8 cellular contexts compared by ENCODE assay signal in genomic region chr22:40533712-40534378, GRCh38.
DNase-seq lines count a peak whose midpoint lies in the region; ATAC-seq and FAIRE-seq lines count a peak whose summit lies in the region.

No MANE protein-coding gene starts in this region.

- no peak overlapping the region for H3K9ac ChIP-seq in neuronal stem cell (ENCODE audit: low read depth, low read length, poor library complexity)

- no peak overlapping the region for H2BK120ac ChIP-seq in neuronal stem cell (ENCODE audit: low read depth, low read length)

- no peak overlapping the region for H2BK12ac ChIP-seq in neuronal stem cell (ENCODE audit: low read length)

- no peak overlapping the region for H4K8ac ChIP-seq in neuronal stem cell (ENCODE audit: low read depth, low read length)

- no peak overlapping the region for H3K14ac ChIP-seq in neuronal stem cell (ENCODE audit: low read length)

- ATAC-seq in GM19395 (IDR thresholded peaks at IDR 0.05; ENCODE audit: unreplicated experiment): peak; percentile 61

- H2AK5ac ChIP-seq in neuronal stem cell (ENCODE audit: low read depth, low read length): no peak overlapping the region

- DNase-seq in AG20443 (ENCODE audit: low spot score) (peak; percentile 40), epithelial cell of prostate (ENCODE audit: low read depth, low spot score) (no peak), neuronal stem cell (ENCODE audit: low spot score) (no peak), urothelium cell line (ENCODE audit: low spot score) (peak; percentile 70), SK-N-DZ (ENCODE audit: low spot score) (no peak)
- peak; percentile 78 for DNase-seq in activated CD4-positive, alpha-beta T cell treated with anti-CD3 and anti-CD28 coated beads, Interleukin-2, amount 10 ng/mL, durations not matched to agents 7 days and 5 days

- H3K4me3 Mint-ChIP-seq in activated CD4-positive, alpha-beta T cell treated with anti-CD3 and anti-CD28 coated beads, Interleukin-2, amount 10 ng/mL, durations not matched to agents 7 days and 5 days: peak overlapping the region; percentile 74

- H3K36me3 Mint-ChIP-seq in activated CD4-positive, alpha-beta T cell treated with anti-CD3 and anti-CD28 coated beads, Interleukin-2, amount 10 ng/mL, durations not matched to agents 7 days and 5 days (ENCODE audit: low read depth): peaks cover 15% of the 10 kb centered on the region

- no peaks in the 10 kb centered on the region for H3K36me3 ChIP-seq in KOPT-K1 (ENCODE audit: insufficient read depth, low read length)
- no peaks in the 10 kb centered on the region for H3K36me3 ChIP-seq in neuronal stem cell (replicated peaks in 1 of 2; ENCODE audit: control insufficient read depth in 2 of 2, insufficient read depth in 2 of 2, low read length in 2 of 2)

- no peak overlapping the region for H3K4me3 ChIP-seq in neuronal stem cell (ENCODE audit: low read length in 2 of 2)

- H2BK5ac ChIP-seq in neuronal stem cell (ENCODE audit: low read length): no peak overlapping the region

- CTCF ChIA-PET in activated CD4-positive, alpha-beta T cell treated with anti-CD3 and anti-CD28 coated beads, Interleukin-2, amount 10 ng/mL, durations not matched to agents 7 days and 5 days (lab: Charles Lee): interaction anchor here (0.6 to 2.6 kb wide), 8 partner anchors 10 to 257 kb away, joined by 4 to 16 read pairs (median 5); partner anchors contain the start of gene MRTFA

- no peak for FAIRE-seq in urothelium cell line (lab: Jason Lieb, UNC)

- POLR2A ChIA-PET in activated CD4-positive, alpha-beta T cell treated with anti-CD3 and anti-CD28 coated beads, Interleukin-2, amount 10 ng/mL, durations not matched to agents 7 days and 5 days (lab: Charles Lee): interaction anchor here (1.4 to 2.3 kb wide), 2 partner anchors 103 to 108 kb away, joined by 3 to 5 read pairs; partner anchors contain the start of gene MRTFA

- peaks cover 57% of the 10 kb centered on the region for H3K4me1 Mint-ChIP-seq in activated CD4-positive, alpha-beta T cell treated with anti-CD3 and anti-CD28 coated beads, Interleukin-2, amount 10 ng/mL, durations not matched to agents 7 days and 5 days

- no peak overlapping the region for H3K4ac ChIP-seq in neuronal stem cell (ENCODE audit: low read length)

- no peak overlapping the region for H3K23ac ChIP-seq in neuronal stem cell (ENCODE audit: low read depth, low read length, poor library complexity)

- H3K4me1 ChIP-seq in neuronal stem cell (ENCODE audit: control insufficient read depth in 2 of 2, insufficient read depth in 1 of 2, low read depth in 1 of 2, low read length in 2 of 2): peaks cover 5 to 6% of the 10 kb centered on the region in 2 donors

- peak overlapping the region; percentile 85 for H3K27ac Mint-ChIP-seq in activated CD4-positive, alpha-beta T cell treated with anti-CD3 and anti-CD28 coated beads, Interleukin-2, amount 10 ng/mL, durations not matched to agents 7 days and 5 days

- no peaks in the 10 kb centered on the region for H3K9me3 Mint-ChIP-seq in activated CD4-positive, alpha-beta T cell treated with anti-CD3 and anti-CD28 coated beads, Interleukin-2, amount 10 ng/mL, durations not matched to agents 7 days and 5 days

- H3K18ac ChIP-seq in neuronal stem cell (ENCODE audit: low read length): no peak overlapping the region

- WGBS in neuronal stem cell (ENCODE audit: extremely low coverage in 2 of 2, insufficient read length in 2 of 2, insufficient replicate concordance in 1 of 2), 2 donors: no CpG with 5 or more reads among the region's 4 CpGs

- H3K27ac ChIP-seq in KOPT-K1 (ENCODE audit: low read depth, low read length, poor library complexity, severe bottlenecking) (peak overlapping the region; percentile 74), epithelial cell of prostate (peak overlapping the region; percentile 31), neuronal stem cell (replicated peaks; ENCODE audit: low read length) (peak overlapping the region; percentile 29)

- H4K91ac ChIP-seq in neuronal stem cell (ENCODE audit: low read depth, low read length, poor library complexity): no peak overlapping the region

- H3K9me3 ChIP-seq in KOPT-K1 (ENCODE audit: insufficient read depth, low read length, poor library complexity, severe bottlenecking) (no peaks in the 10 kb centered on the region), neuronal stem cell (replicated peaks in 1 of 2; ENCODE audit: control insufficient read depth in 2 of 2, insufficient read depth in 1 of 2, low read depth in 1 of 2, low read length in 2 of 2) (peaks cover 3 to 5% of the 10 kb centered on the region in 2 donors)

- H3K4me2 ChIP-seq in neuronal stem cell (ENCODE audit: insufficient read depth, low read length, poor library complexity, severe bottlenecking): no peak overlapping the region

- no peaks in the 10 kb centered on the region for H3K27me3 Mint-ChIP-seq in activated CD4-positive, alpha-beta T cell treated with anti-CD3 and anti-CD28 coated beads, Interleukin-2, amount 10 ng/mL, durations not matched to agents 7 days and 5 days

- no peaks in the 10 kb centered on the region for H3K79me1 ChIP-seq in neuronal stem cell (ENCODE audit: low read depth, low read length)

- H2AFZ ChIP-seq in neuronal stem cell (ENCODE audit: low read length): no peak overlapping the region

- H3K27me3 ChIP-seq in neuronal stem cell (ENCODE audit: control insufficient read depth in 3 of 3, insufficient read depth in 3 of 3, low read depth in 1 of 3, low read length in 3 of 3): no peaks in the 10 kb centered on the region

- no peak overlapping the region for H2BK15ac ChIP-seq in neuronal stem cell (ENCODE audit: low read length)

Comparison
In these comparisons a context has a peak if more than half of its experiments do, and no peak if none do; other contexts are left out.
1. DNase-seq: peak in AG20443 (single experiment), activated CD4-positive, alpha-beta T cell treated with anti-CD3 and anti-CD28 coated beads, Interleukin-2, amount 10 ng/mL, durations not matched to agents 7 days and 5 days (single experiment) and urothelium cell line (single experiment); none in epithelial cell of prostate (single experiment), neuronal stem cell (single experiment) and SK-N-DZ (single experiment).
2. Peak in every context shown above with its lines, with median percentiles within 50 percentile points of each other: H3K27ac ChIP-seq.